Comparison of ENCODE assay signal across 8 cellular contexts in genomic region chr16:72990003-72990521, GRCh38. TPM values are rescaled to one million over a fixed set of nuclear protein-coding genes. Genes with fewer than 3 reads are reported as not detected.
DNase-seq lines count a peak whose midpoint lies in the region; ATAC-seq and TF ChIP-seq lines count a peak whose summit lies in the region.

No MANE protein-coding gene starts in this region.

- H3K9me2 ChIP-seq in HCT116 (ENCODE audit: insufficient read depth), result no peaks in the 10 kb centered on the region

- TF ChIP-seq CTCF in HCT116 (IDR thresholded peaks at IDR 0.05 in 2 of 3, conservative IDR thresholded peaks at IDR 0.05 in 1 of 3; ENCODE audit: borderline replicate concordance in 1 of 3, insufficient read depth in 1 of 3, low read depth in 2 of 3, low read length in 2 of 3), result no peak
- no peak for TF ChIP-seq CTCF in WI38 (IDR thresholded peaks at IDR 0.05; ENCODE audit: low read depth, low read length)

- TF ChIP-seq POLR2A in HCT116 (IDR thresholded peaks at IDR 0.05; ENCODE audit: borderline replicate concordance, extremely low read depth, insufficient read depth, insufficient read length), result no peak

- H3K27ac ChIP-seq in HCT116 (ENCODE audit: low read depth, low read length), result peak overlapping the region; percentile 75; the same call in 1 of the 2 replicates
- peak overlapping the region; percentile 6 for H3K27ac ChIP-seq in substantia nigra (ENCODE audit: low read depth, low read length, poor library complexity, severe bottlenecking)

- no TSS peak for BruUV-seq in HCT116 (replicated peaks; lab: Mats Ljungman, UMichigan)

- H3K4me1 Mint-ChIP-seq in activated T-helper 17 cell treated with anti-CD3 and anti-CD28 coated beads, Interleukin-2, amount 50 U/mL, for 72 hours, result peaks cover 8% of the 10 kb centered on the region

- H3K36me3 ChIP-seq in HCT116 (ENCODE audit: control insufficient read depth in 1 of 2, insufficient read depth in 2 of 2, low read length in 2 of 2), result no peaks in the 10 kb centered on the region

- POLR2A ChIA-PET in HCT116 (lab: Charles Lee), result no interaction called here

- H3K36me3 Mint-ChIP-seq in activated T-helper 17 cell treated with anti-CD3 and anti-CD28 coated beads, Interleukin-2, amount 50 U/mL, for 72 hours (ENCODE audit: low read depth), result no peaks in the 10 kb centered on the region

- peaks cover 9% of the 10 kb centered on the region; the same call in 1 of the 2 replicates for H3K79me2 ChIP-seq in HCT116 (ENCODE audit: insufficient read depth, low read length)

- no peak overlapping the region for H2AFZ ChIP-seq in HCT116 (ENCODE audit: low read depth, low read length, poor library complexity, severe bottlenecking)

- H3K27ac Mint-ChIP-seq in activated T-helper 17 cell treated with anti-CD3 and anti-CD28 coated beads, Interleukin-2, amount 50 U/mL, for 72 hours, result no peak overlapping the region

- no peaks in the 10 kb centered on the region for H3K27me3 Mint-ChIP-seq in activated T-helper 17 cell treated with anti-CD3 and anti-CD28 coated beads, Interleukin-2, amount 50 U/mL, for 72 hours

- peak overlapping the region; percentile 51 for H3K9ac ChIP-seq in HCT116 (ENCODE audit: low read length)

- H3K9me3 Mint-ChIP-seq in activated T-helper 17 cell treated with anti-CD3 and anti-CD28 coated beads, Interleukin-2, amount 50 U/mL, for 72 hours, result no peaks in the 10 kb centered on the region

- peak; percentile 91 for ATAC-seq in HCT116
- no peak for ATAC-seq in activated T-helper 17 cell treated with anti-CD3 and anti-CD28 coated beads, Interleukin-2, amount 50 U/mL, for 72 hours (replicated peaks)

- H3K27me3 ChIP-seq in HCT116 (ENCODE audit: insufficient read depth, low read length), result no peaks in the 10 kb centered on the region

- H4K20me1 ChIP-seq in HCT116 (ENCODE audit: insufficient read depth), result no peaks in the 10 kb centered on the region

- RAD21 ChIA-PET in HCT116 (lab: Charles Lee; ENCODE audit: low non-redundant PET in 1 of 2, low total read pairs in 2 of 2, uncharacterized antibody in 2 of 2, unreplicated experiment in 2 of 2), result no interaction called here

- peaks cover 18 to 21% of the 10 kb centered on the region in 2 experiments for H3K4me1 ChIP-seq in HCT116 (ENCODE audit: control insufficient read depth in 1 of 2, insufficient read depth in 2 of 2, low read length in 2 of 2)

- CTCF ChIA-PET in HCT116 (lab: Charles Lee), result no interaction called here

- no peaks in the 10 kb centered on the region for H3K9me3 ChIP-seq in HCT116 (ENCODE audit: control insufficient read depth in 1 of 2, insufficient read depth in 1 of 2, low read depth in 1 of 2, low read length in 2 of 2)

- peak overlapping the region; percentile 31 to 47 for H3K4me3 ChIP-seq in HCT116 (replicated peaks in 1 of 2; ENCODE audit: low read depth in 1 of 2, low read length in 2 of 2)
- H3K4me3 ChIP-seq in WI38 (ENCODE audit: low read depth, low read length), result peak overlapping the region; percentile 47

- TF ChIP-seq RAD21 in HCT116 (IDR thresholded peaks at IDR 0.05; ENCODE audit: low read depth), result no peak

- intact Hi-C loops in HCT116 (cut with micrococcal nuclease), result no loop called here

- H3K4me2 ChIP-seq in HCT116 (ENCODE audit: low read length), result peak overlapping the region; percentile 81

- DNase-seq in HCT116 (ENCODE audit: low read depth, low spot score) (peak; percentile 31), iPS-NIHi7 (ENCODE audit: extremely low spot score) (peak; percentile 33), substantia nigra (lab: John Stamatoyannopoulos, UW) (peak in 16 of 49 donors; percentile 7 to 45 (median 30)), GOT3 (lab: John Stamatoyannopoulos, UW) (no peak)
- DNase-seq in activated CD8-positive, alpha-beta memory T cell treated with anti-CD3 and anti-CD28 coated beads for 24 hours, result no peak
- no peak for DNase-seq in activated T-cell treated with anti-CD3 and anti-CD28 coated beads, Interleukin-2, amount 50 U/mL, for 48 hours

- no peak overlapping the region for H3K4me3 Mint-ChIP-seq in activated T-helper 17 cell treated with anti-CD3 and anti-CD28 coated beads, Interleukin-2, amount 50 U/mL, for 72 hours

TF ChIP-seq in HCT116, 20 proteins besides CTCF, POLR2A, EP300 and RAD21:
- TF ChIP-seq SP1 (IDR thresholded peaks at IDR 0.05; ENCODE audit: low read depth) (peak; percentile 31; the same call in 1 of the 2 replicates), CBX3 (IDR thresholded peaks at IDR 0.05; ENCODE audit: low read depth) (no peak), SIN3A (IDR thresholded peaks at IDR 0.05; ENCODE audit: low read depth) (0 out of 2 replicates have a peak, but pooled peaks have one; percentile 51)

RNA-seq across cellular contexts. Expression of gene ZFHX3, which starts 57.9 kb away (rescaled TPM):
- total RNA-seq in HCT116 (2021; ENCODE audit: unreplicated experiment), result 6.3 TPM
- 1.5 and 1.8 TPM in 2 replicates for polyA plus RNA-seq in HCT116 (2012)
- under 1 TPM; 0.21 to 0.22 TPM for total RNA-seq in activated T-helper 17 cell treated with anti-CD3 and anti-CD28 coated beads, Interleukin-2, amount 50 U/mL, for 72 hours

Comparison
In these comparisons a context has a peak if more than half of its experiments do, and no peak if none do; other contexts are left out.
1. DNase-seq: peak in HCT116 (single experiment) and iPS-NIHi7 (single experiment); none in activated CD8-positive, alpha-beta memory T cell treated with anti-CD3 and anti-CD28 coated beads for 24 hours (single experiment), GOT3 (single experiment) and activated T-cell treated with anti-CD3 and anti-CD28 coated beads, Interleukin-2, amount 50 U/mL, for 48 hours (0 of 2).